Comparison of ENCODE assay signal across 12 cellular contexts in the genomic region with DNA sequence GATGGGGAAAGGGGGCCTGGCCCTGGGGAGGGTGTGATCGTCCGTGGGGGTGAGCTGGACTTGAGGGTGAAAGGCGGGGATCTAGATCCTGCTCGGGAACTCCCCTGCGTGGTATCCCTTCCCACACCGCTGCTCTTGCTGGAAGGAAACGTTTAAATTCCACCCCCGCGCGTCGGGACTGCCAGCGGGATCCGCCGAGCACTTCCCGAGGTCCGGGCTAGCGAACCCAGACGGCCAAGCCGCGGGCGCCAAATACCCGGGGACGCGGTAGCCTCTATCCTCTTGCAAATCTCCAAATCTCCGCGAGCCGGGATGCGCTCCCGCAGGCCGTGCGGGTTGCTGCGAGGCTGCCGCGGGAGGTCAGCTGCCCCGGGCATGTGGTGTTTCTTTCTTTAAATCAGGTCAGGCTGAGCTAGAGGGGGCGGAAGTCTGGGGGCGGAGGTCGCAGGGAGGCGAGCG.
DNase-seq lines count a peak whose midpoint lies in the region; ATAC-seq, FAIRE-seq and TF ChIP-seq lines count a peak whose summit lies in the region.
"Had no signal": no experiment of that assay in that cellular context is flagged by ENCODE, and none has a peak within 500 bp of the region (broad histone marks: within the 10 kb centered on the region; RNA-seq: fewer than 3 reads in every experiment).

No MANE protein-coding gene starts in this region.

- no peak overlapping the region for H3K27ac ChIP-seq in HUES6 (ENCODE audit: low read depth, low read length)
- H3K27ac ChIP-seq in skin epidermis, result no peak overlapping the region

- DNase-seq in adipocyte (ENCODE audit: low read depth) (peak; percentile 14), left kidney (ENCODE audit: low read depth, low spot score) (peak; percentile 26), D721Med (ENCODE audit: insufficient read length, low spot score) (no peak), NCI-H1417 treated with DMSO at 0.1 percent for 48 hours (lab: John Stamatoyannopoulos, UW) (no peak), urothelium cell line (ENCODE audit: low spot score) (no peak)
- DNase-seq: NCI-H1436 treated with DMSO at 0.1 percent for 48 hours, OCI-M1 had no signal

- H3K27me3 ChIP-seq in HUES6 (ENCODE audit: control insufficient read depth, insufficient read depth, low read length) (peaks cover 85% of the 10 kb centered on the region), adipocyte (replicated peaks; ENCODE audit: control insufficient read depth, insufficient read depth, low read length) (peaks cover 28% of the 10 kb centered on the region)

- H3K9ac ChIP-seq in HUES6 (ENCODE audit: low read length) (no peak overlapping the region), adipocyte (ENCODE audit: low read length) (no peak overlapping the region)

- no peaks in the 10 kb centered on the region for H3K9me3 ChIP-seq in HUES6 (ENCODE audit: control insufficient read depth, insufficient read depth, low read depth, low read length)
- no peaks in the 10 kb centered on the region for H3K9me3 ChIP-seq in adipocyte (ENCODE audit: control insufficient read depth, low read length)

- ATAC-seq in HG03108 (IDR thresholded peaks at IDR 0.05; ENCODE audit: unreplicated experiment), result no peak

- H3K36me3 ChIP-seq in HUES6 (ENCODE audit: control insufficient read depth, insufficient read depth, low read length) (no peaks in the 10 kb centered on the region), adipocyte (ENCODE audit: control insufficient read depth, insufficient read depth, low read length, severe bottlenecking) (no peaks in the 10 kb centered on the region)

- FAIRE-seq in D721Med (lab: Jason Lieb, UNC) (no peak), urothelium cell line (lab: Jason Lieb, UNC) (no peak)
- FAIRE-seq: endometrium, keratinocyte had no signal

- H3K4me1 ChIP-seq in HUES6 (ENCODE audit: control insufficient read depth, insufficient read depth, low read length), result peaks cover 10% of the 10 kb centered on the region
- peaks cover 12% of the 10 kb centered on the region for H3K4me1 ChIP-seq in adipocyte (ENCODE audit: control insufficient read depth, insufficient read depth, low read length)

- peak overlapping the region; percentile 68 for H3K4me3 ChIP-seq in HUES6 (ENCODE audit: low read depth, low read length)
- H3K4me3 ChIP-seq in adipocyte (ENCODE audit: low read length), result no peak overlapping the region
- peak overlapping the region in 6 of 7 experiments; percentile 2 to 27 (median 14) for H3K4me3 ChIP-seq in skin epidermis

- TF ChIP-seq CTCF in D721Med (IDR thresholded peaks at IDR 0.05; ENCODE audit: insufficient read depth, missing control alignments), result no peak

Comparison
In these comparisons a context has a peak if more than half of its experiments do, and no peak if none do; other contexts are left out.
1. DNase-seq: peak in adipocyte (single experiment) and left kidney (single experiment); none in D721Med (single experiment), NCI-H1417 treated with DMSO at 0.1 percent for 48 hours (single experiment) and urothelium cell line (single experiment).